8 cellular contexts compared by ENCODE assay signal in the genomic region with DNA sequence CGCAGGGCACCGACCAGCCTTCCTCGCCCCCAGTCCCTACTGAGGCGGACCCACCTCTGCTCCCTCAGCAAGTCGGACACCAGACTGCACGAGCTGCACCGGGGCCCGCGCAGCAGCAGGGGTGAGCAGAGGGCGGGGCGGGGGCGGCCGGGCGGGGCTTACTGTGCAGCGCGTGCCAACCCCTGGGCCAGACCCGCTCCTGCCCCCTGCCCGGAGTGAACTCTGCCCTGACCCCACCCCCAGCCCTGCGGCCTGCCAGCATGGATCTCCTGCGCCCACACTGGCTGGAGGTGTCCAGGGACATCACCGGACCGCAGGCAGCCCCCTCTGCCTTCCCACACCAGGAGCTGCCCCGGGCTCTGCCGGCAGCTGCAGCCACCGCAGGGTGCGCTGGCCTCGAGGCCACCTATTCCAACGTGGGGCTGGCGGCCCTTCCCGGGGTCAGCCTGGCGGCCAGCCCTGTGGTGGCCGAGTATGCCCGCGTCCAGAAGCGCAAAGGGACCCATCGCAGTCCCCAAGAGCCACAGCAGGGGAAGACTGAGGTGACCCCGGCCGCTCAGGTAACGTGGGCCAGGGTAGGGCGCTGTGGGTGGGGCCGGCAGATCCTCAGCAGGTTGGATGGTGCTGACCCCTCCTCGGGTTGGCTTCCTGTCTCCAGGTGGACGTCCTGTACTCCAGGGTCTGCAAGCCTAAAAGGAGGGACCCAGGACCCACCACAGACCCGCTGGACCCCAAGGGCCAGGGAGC. TPM values are rescaled to one million over a fixed set of nuclear protein-coding genes. Genes with fewer than 3 reads are reported as not detected.
DNase-seq lines count a peak whose midpoint lies in the region; ATAC-seq, FAIRE-seq and TF ChIP-seq lines count a peak whose summit lies in the region.

No MANE protein-coding gene starts in this region.

- DNase-seq in caudate nucleus (lab: John Stamatoyannopoulos, UW), result no peak
- DNase-seq in neural progenitor cell (ENCODE audit: low spot score), result peak; percentile 54
- DNase-seq in D721Med (ENCODE audit: insufficient read length, low spot score), result no peak
- DNase-seq in osteocyte (ENCODE audit: extremely low spot score, unreplicated experiment), result no peak
- DNase-seq in NCI-H2227 (lab: John Stamatoyannopoulos, UW; ENCODE audit: unreplicated experiment), result no peak

- no peak for FAIRE-seq in D721Med (lab: Jason Lieb, UNC)

- H3K4me3 ChIP-seq in Loucy (ENCODE audit: low read length, poor library complexity, severe bottlenecking), result peak overlapping the region; percentile 86
- peak overlapping the region; percentile 55 for H3K4me3 ChIP-seq in neural progenitor cell

- H3K9me2 ChIP-seq in Loucy (replicated peaks; ENCODE audit: low read depth, low read length), result no peaks in the 10 kb centered on the region

- ATAC-seq in GM21360 (IDR thresholded peaks at IDR 0.05; ENCODE audit: unreplicated experiment), result no peak

- peaks cover 2% of the 10 kb centered on the region for H3K27me3 Mint-ChIP-seq in neural progenitor cell (ENCODE audit: insufficient read depth, low read depth)
- no peaks in the 10 kb centered on the region for H3K27me3 Mint-ChIP-seq in osteocyte (ENCODE audit: unreplicated experiment)

- H3K27me3 ChIP-seq in Loucy (ENCODE audit: insufficient read depth, low read length, poor library complexity, severe bottlenecking) (no peaks in the 10 kb centered on the region), neural progenitor cell (peaks cover 24% of the 10 kb centered on the region)

- no peaks in the 10 kb centered on the region for H3K9me3 Mint-ChIP-seq in neural progenitor cell
- no peaks in the 10 kb centered on the region for H3K9me3 Mint-ChIP-seq in osteocyte (ENCODE audit: unreplicated experiment)

- peak overlapping the region; percentile 56; the same call in 1 of the 2 replicates for H3K9ac ChIP-seq in ES-I3 (ENCODE audit: low read depth, low read length)
- peak overlapping the region; percentile 98 for H3K9ac ChIP-seq in Loucy (ENCODE audit: low read depth, low read length, poor library complexity, severe bottlenecking)
- H3K9ac ChIP-seq in neural progenitor cell, result no peak overlapping the region

- H2AFZ ChIP-seq in Loucy (ENCODE audit: low read length), result no peak overlapping the region
- H2AFZ ChIP-seq in neural progenitor cell (replicated peaks), result no peak overlapping the region

- H3K79me2 ChIP-seq in Loucy (ENCODE audit: insufficient read depth, low read length), result peaks cover 47% of the 10 kb centered on the region
- H3K79me2 ChIP-seq in neural progenitor cell (ENCODE audit: low read depth), result peaks cover 8% of the 10 kb centered on the region

- H3K4me1 Mint-ChIP-seq in neural progenitor cell, result no peaks in the 10 kb centered on the region
- H3K4me1 Mint-ChIP-seq in osteocyte (ENCODE audit: unreplicated experiment), result no peaks in the 10 kb centered on the region

- H3K36me3 Mint-ChIP-seq in neural progenitor cell (no peaks in the 10 kb centered on the region), osteocyte (ENCODE audit: unreplicated experiment) (peaks cover 7% of the 10 kb centered on the region)

- H3K36me3 ChIP-seq in ES-I3 (ENCODE audit: insufficient read depth, low read length) (no peaks in the 10 kb centered on the region; the same call in 1 of the 2 replicates), Loucy (ENCODE audit: insufficient read depth, low read length) (peaks cover 28% of the 10 kb centered on the region; the same call in 1 of the 2 replicates), neural progenitor cell (no peaks in the 10 kb centered on the region)

- H3K4me3 Mint-ChIP-seq in neural progenitor cell (peak overlapping the region; percentile 13), osteocyte (ENCODE audit: unreplicated experiment) (no peak overlapping the region)

- H3K4me1 ChIP-seq in ES-I3 (ENCODE audit: insufficient read depth, low read length), result peaks cover 3% of the 10 kb centered on the region; the same call in 1 of the 2 replicates
- peaks cover 38% of the 10 kb centered on the region for H3K4me1 ChIP-seq in Loucy (ENCODE audit: insufficient read depth, low read length, poor library complexity, severe bottlenecking)
- H3K4me1 ChIP-seq in neural progenitor cell, result peaks cover 33% of the 10 kb centered on the region

- peak overlapping the region; percentile 95 for H3K4me2 ChIP-seq in Loucy (ENCODE audit: low read depth, low read length, poor library complexity, severe bottlenecking)
- peak overlapping the region; percentile 77 for H3K4me2 ChIP-seq in neural progenitor cell

- H3K27ac ChIP-seq in caudate nucleus (ENCODE audit: low read depth, low read length), result peak overlapping the region; percentile 16
- H3K27ac ChIP-seq in neural progenitor cell, result no peak overlapping the region

- H3K27ac Mint-ChIP-seq in neural progenitor cell (no peak overlapping the region), osteocyte (ENCODE audit: unreplicated experiment) (no peak overlapping the region)

- H3K9me3 ChIP-seq in ES-I3 (ENCODE audit: control insufficient read depth, insufficient read depth, low read length), result no peaks in the 10 kb centered on the region
- H3K9me3 ChIP-seq in Loucy (ENCODE audit: insufficient read depth, low read depth, low read length), result no peaks in the 10 kb centered on the region
- no peaks in the 10 kb centered on the region for H3K9me3 ChIP-seq in neural progenitor cell (ENCODE audit: low read depth)

- 0 out of 2 replicates have a peak, but pooled peaks cover under 1% of the 10 kb centered on the region for H3F3A ChIP-seq in Loucy (ENCODE audit: low read depth)
- H3F3A ChIP-seq in neural progenitor cell (ENCODE audit: low read depth), result peaks cover 34% of the 10 kb centered on the region

- H4K20me1 ChIP-seq in Loucy (ENCODE audit: insufficient read depth, low read length, poor library complexity, severe bottlenecking), result peaks cover 32% of the 10 kb centered on the region
- peaks cover 52% of the 10 kb centered on the region for H4K20me1 ChIP-seq in neural progenitor cell (ENCODE audit: low read depth)

- TF ChIP-seq CTCF in Loucy (conservative IDR thresholded peaks at IDR 0.05; ENCODE audit: low read length), result no peak
- no peak for TF ChIP-seq CTCF in neural progenitor cell (IDR thresholded peaks at IDR 0.05)
- TF ChIP-seq CTCF in D721Med (IDR thresholded peaks at IDR 0.05; ENCODE audit: insufficient read depth, missing control alignments), result no peak
- no peak for TF ChIP-seq CTCF in osteocyte (IDR thresholded peaks at IDR 0.05)

RNA-seq across cellular contexts. Expression of a gene that starts 1.5 kb away (rescaled TPM):
- total RNA-seq in neural progenitor cell (ENCODE audit: low replicate concordance), result 12.0 and 58.0 TPM in 2 replicates
- total RNA-seq in osteocyte, result 74.8 and 80.7 TPM in 2 replicates

RNA-seq across cellular contexts. Expression of a gene that starts 1.6 kb away (rescaled TPM):
- total RNA-seq in neural progenitor cell (ENCODE audit: low replicate concordance) (0.47 and 10.9 TPM in 2 replicates), osteocyte (9.4 and 12.5 TPM in 2 replicates)

RNA-seq across cellular contexts. Expression of a gene that starts 30.3 kb away (rescaled TPM):
- 8.2 and 26.8 TPM in 2 replicates for total RNA-seq in neural progenitor cell (ENCODE audit: low replicate concordance)
- 24.3 and 28.0 TPM in 2 replicates for total RNA-seq in osteocyte

RNA-seq across cellular contexts. Expression of a gene that starts 30.3 kb away (rescaled TPM):
- total RNA-seq in neural progenitor cell (ENCODE audit: low replicate concordance) (18.3 and 32.6 TPM in 2 replicates), osteocyte (46.1 and 46.7 TPM in 2 replicates)

RNA-seq across cellular contexts. Expression of a gene that starts 41.7 kb away (rescaled TPM):
- total RNA-seq in neural progenitor cell (ENCODE audit: low replicate concordance) (0.25 TPM in 1 of 2 replicates, not detected in the other), osteocyte (0.84 and 2.3 TPM in 2 replicates)
